8 cellular contexts compared by ENCODE assay signal in the genomic region with DNA sequence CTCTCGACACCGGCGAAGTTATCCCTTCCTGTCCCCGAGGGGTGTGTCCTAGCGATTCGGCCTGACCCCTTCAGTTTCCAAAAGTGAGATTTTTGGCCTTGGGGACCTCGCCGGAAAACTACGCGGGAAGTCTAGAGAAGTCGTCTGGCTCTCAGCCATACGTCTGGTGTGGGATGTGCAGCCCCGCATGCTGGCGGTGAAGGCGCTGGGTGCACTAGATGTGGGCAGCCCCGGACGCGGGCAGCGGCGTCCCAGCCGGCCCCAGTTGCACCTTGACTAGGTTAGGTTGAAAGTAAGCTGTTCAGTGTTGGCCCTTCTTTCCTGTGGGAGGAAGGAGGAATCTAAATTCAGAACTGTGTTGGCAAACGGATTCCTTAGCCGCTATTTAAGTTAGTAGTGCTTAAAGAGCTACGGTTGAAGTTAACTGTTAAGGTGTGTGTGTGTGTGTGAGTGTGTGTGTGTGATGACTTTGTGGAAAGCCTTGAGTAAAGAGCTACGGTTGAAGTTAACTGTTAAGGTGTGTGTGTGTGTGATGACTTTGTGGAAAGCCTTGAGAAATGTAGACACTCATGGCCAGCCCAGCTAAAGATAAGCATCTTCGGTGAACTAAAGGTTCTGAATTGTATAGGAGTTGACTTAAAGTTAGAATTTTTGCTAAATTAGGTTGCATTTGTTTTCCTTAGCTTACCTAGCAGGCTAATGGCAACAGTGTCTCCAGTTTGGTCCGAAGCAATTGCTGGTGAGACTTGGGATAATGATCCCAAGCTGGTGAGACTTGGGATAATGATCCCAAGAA. TPM values are rescaled to one million over a fixed set of nuclear protein-coding genes. Genes with fewer than 3 reads are reported as not detected.
A peak's percentile ranks its signal among the peaks of the same experiment; 100 is the strongest.
DNase-seq lines count a peak whose midpoint lies in the region; ATAC-seq and TF ChIP-seq lines count a peak whose summit lies in the region.

No MANE protein-coding gene starts in this region.

- H3K4me2 ChIP-seq in neuronal stem cell (ENCODE audit: insufficient read depth, low read length, poor library complexity, severe bottlenecking), result peak overlapping the region; percentile 81

- peak overlapping the region; percentile 99 for H3K9ac ChIP-seq in neuronal stem cell (ENCODE audit: low read depth, low read length, poor library complexity)

- H2BK5ac ChIP-seq in neuronal stem cell (ENCODE audit: low read length), result peak overlapping the region; percentile 94

- intact Hi-C loops in transverse colon (cut with DNase I; ENCODE audit: low total_unique reads), result no loop called here

- H4K91ac ChIP-seq in neuronal stem cell (ENCODE audit: low read depth, low read length, poor library complexity), result no peak overlapping the region

- H2BK15ac ChIP-seq in neuronal stem cell (ENCODE audit: low read length), result no peak overlapping the region

- WGBS in gastroesophageal sphincter (ENCODE audit: low coverage in 1 of 2), 2 donors, result 11 to 23% methylated on average over 6 to 12 of the region's 27 CpGs
- no CpG with 5 or more reads among the region's 27 CpGs for WGBS in neuronal stem cell (ENCODE audit: extremely low coverage in 2 of 2, insufficient read length in 2 of 2, insufficient replicate concordance in 1 of 2), 2 donors
- WGBS in transverse colon (ENCODE audit: low coverage in 1 of 2), 2 donors, result 4 to 13% methylated on average over 3 to 27 of the region's 27 CpGs

- no peak for TF ChIP-seq EP300 in gastroesophageal sphincter (IDR thresholded peaks at IDR 0.05)
- no peak for TF ChIP-seq EP300 in transverse colon (IDR thresholded peaks at IDR 0.05; ENCODE audit: low read depth)

- H3K9me3 ChIP-seq in gastroesophageal sphincter (no peaks in the 10 kb centered on the region), neuronal stem cell (replicated peaks in 1 of 2; ENCODE audit: control insufficient read depth in 2 of 2, insufficient read depth in 1 of 2, low read depth in 1 of 2, low read length in 2 of 2) (no peaks in the 10 kb centered on the region), transverse colon (no peaks in the 10 kb centered on the region)

- H3K23ac ChIP-seq in neuronal stem cell (ENCODE audit: low read depth, low read length, poor library complexity), result peak overlapping the region; percentile 75

- H3K18ac ChIP-seq in neuronal stem cell (ENCODE audit: low read length), result peak overlapping the region; percentile 97

- H3K14ac ChIP-seq in neuronal stem cell (ENCODE audit: low read length), result peak overlapping the region; percentile 98

- H3K27me3 ChIP-seq in gastroesophageal sphincter (no peaks in the 10 kb centered on the region), neuronal stem cell (ENCODE audit: control insufficient read depth in 3 of 3, insufficient read depth in 3 of 3, low read depth in 1 of 3, low read length in 3 of 3) (no peaks in the 10 kb centered on the region), transverse colon (no peaks in the 10 kb centered on the region)

- H2BK12ac ChIP-seq in neuronal stem cell (ENCODE audit: low read length), result no peak overlapping the region

- H3K79me1 ChIP-seq in neuronal stem cell (ENCODE audit: low read depth, low read length), result peaks cover 2% of the 10 kb centered on the region

- H2BK120ac ChIP-seq in neuronal stem cell (ENCODE audit: low read depth, low read length), result no peak overlapping the region

- no peak for TF ChIP-seq POLR2A in gastroesophageal sphincter (IDR thresholded peaks at IDR 0.05)
- peak; percentile 20 for TF ChIP-seq POLR2A in transverse colon (IDR thresholded peaks at IDR 0.05)

- peak overlapping the region; percentile 25 for H2AK5ac ChIP-seq in neuronal stem cell (ENCODE audit: low read depth, low read length)

- H3K4me3 ChIP-seq in gastroesophageal sphincter, result peak overlapping the region; percentile 98 to 100
- peak overlapping the region; percentile 83 to 99 for H3K4me3 ChIP-seq in neuronal stem cell (ENCODE audit: low read length in 2 of 2)
- H3K4me3 ChIP-seq in transverse colon, result peak overlapping the region; percentile 86 to 100 (median 95)

- no peak for ATAC-seq in gastroesophageal sphincter

- peak overlapping the region; percentile 96 to 99 (median 98) for H3K27ac ChIP-seq in gastroesophageal sphincter
- peak overlapping the region; percentile 76 for H3K27ac ChIP-seq in neuronal stem cell (replicated peaks; ENCODE audit: low read length)
- H3K27ac ChIP-seq in transverse colon, result peak overlapping the region; percentile 95 to 99 (median 97)

- H3K36me3 ChIP-seq in gastroesophageal sphincter (no peaks in the 10 kb centered on the region), neuronal stem cell (replicated peaks in 1 of 2; ENCODE audit: control insufficient read depth in 2 of 2, insufficient read depth in 2 of 2, low read length in 2 of 2) (peaks cover 0 to 11% of the 10 kb centered on the region in 2 donors), transverse colon (no peaks in the 10 kb centered on the region)

- TF ChIP-seq CTCF in gastroesophageal sphincter (IDR thresholded peaks at IDR 0.05) (no peak), transverse colon (IDR thresholded peaks at IDR 0.05) (peak in 1 of 5 experiments; percentile 4)

- H4K8ac ChIP-seq in neuronal stem cell (ENCODE audit: low read depth, low read length), result no peak overlapping the region

- no peak overlapping the region for H3K4ac ChIP-seq in neuronal stem cell (ENCODE audit: low read length)

- DNase-seq in DMS79 treated with DMSO at 0.1 percent for 48 hours (lab: John Stamatoyannopoulos, UW) (peak; percentile 41), HCEC 1CT (peak; percentile 6), OCI-M1 (lab: John Stamatoyannopoulos, UW) (peak; percentile 66), neuronal stem cell (ENCODE audit: low spot score) (no peak), transverse colon (peak; percentile 44), NCI-H1694 treated with DMSO at 0.1 percent for 48 hours (lab: John Stamatoyannopoulos, UW) (no peak)
- peak; percentile 17 for DNase-seq in activated T-helper 9 cell treated with anti-CD3 and anti-CD28 coated beads, Interleukin-2, amount 50 U/mL, for 16 hours (ENCODE audit: low read depth)

- in situ Hi-C loops in transverse colon (cut with MboI; ENCODE audit: low pct_ligation_motif_present in 1 of 4, low pct_unique_long_range_greater_than_20kb in 1 of 4, low sequenced_read_pairs in 3 of 4), result no loop called here

- H2AFZ ChIP-seq in neuronal stem cell (ENCODE audit: low read length), result peak overlapping the region; percentile 99

- H3K4me1 ChIP-seq in gastroesophageal sphincter (peaks cover 19 to 66% (median 35%) of the 10 kb centered on the region in 3 donors), neuronal stem cell (ENCODE audit: control insufficient read depth in 2 of 2, insufficient read depth in 1 of 2, low read depth in 1 of 2, low read length in 2 of 2) (peaks cover 8 to 11% of the 10 kb centered on the region in 2 donors), transverse colon (peaks cover 25 to 58% (median 41%) of the 10 kb centered on the region in 4 donors)

RNA-seq across cellular contexts. Expression of a gene that starts 1.2 kb away (rescaled TPM):
- total RNA-seq in gastroesophageal sphincter (100 to 1,000 TPM; 144 to 204 (median 171) TPM), transverse colon (100 to 1,000 TPM; 101 to 279 (median 129) TPM)
- 187 TPM for polyA plus RNA-seq in neuronal stem cell (2013, experiment 1 of 2)
- 194 TPM for polyA plus RNA-seq in neuronal stem cell (2013, experiment 2 of 2)

Comparison
In these comparisons a context has a peak if more than half of its experiments do, and no peak if none do; other contexts are left out.
1. DNase-seq: peak in DMS79 treated with DMSO at 0.1 percent for 48 hours (single experiment), HCEC 1CT (single experiment), OCI-M1 (single experiment), activated T-helper 9 cell treated with anti-CD3 and anti-CD28 coated beads, Interleukin-2, amount 50 U/mL, for 16 hours (single experiment) and transverse colon (single experiment); none in neuronal stem cell (single experiment) and NCI-H1694 treated with DMSO at 0.1 percent for 48 hours (single experiment).
2. Peak in every context shown above with its lines, with median percentiles within 50 percentile points of each other: H3K27ac ChIP-seq and H3K4me3 ChIP-seq.